18 cellular contexts compared by ENCODE assay signal in the genomic region with DNA sequence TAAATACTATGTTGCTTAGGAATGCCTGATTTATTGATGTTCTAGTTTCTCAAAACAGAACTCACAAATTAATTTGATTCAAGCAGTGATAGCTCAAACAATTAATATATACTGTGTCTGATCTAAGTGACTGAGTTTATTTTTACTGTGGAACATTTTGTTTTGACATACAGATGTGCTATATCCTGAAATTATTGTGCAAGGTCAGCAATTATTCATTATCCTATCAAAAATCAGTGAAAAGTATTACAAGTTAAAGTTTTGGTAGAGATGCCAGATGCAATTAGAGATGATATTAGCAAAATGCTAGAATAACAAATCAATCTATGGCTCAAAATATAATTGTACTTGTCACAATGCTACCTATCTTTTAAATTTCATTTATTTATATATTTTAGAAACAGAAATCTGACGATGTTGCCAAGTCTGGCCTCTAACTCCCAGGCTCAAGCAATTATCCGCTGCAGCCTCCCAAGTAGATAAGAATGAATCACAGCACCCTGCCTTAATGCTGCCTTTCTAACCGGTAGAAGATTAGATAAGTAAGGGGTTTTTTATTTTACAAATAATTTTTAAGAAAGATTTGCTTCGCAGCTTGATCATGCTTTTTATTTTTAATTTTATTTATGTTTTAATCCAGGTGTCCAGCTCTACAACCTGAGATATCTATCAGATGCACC.
DNase-seq lines count a peak whose midpoint lies in the region; ATAC-seq and TF ChIP-seq lines count a peak whose summit lies in the region.
"Had no signal": no experiment of that assay in that cellular context is flagged by ENCODE, and none has a peak within 500 bp of the region (broad histone marks: within the 10 kb centered on the region; RNA-seq: fewer than 3 reads in every experiment).

No MANE protein-coding gene starts in this region.

- no TSS peak for BruUV-seq in HCT116 (replicated peaks; lab: Mats Ljungman, UMichigan)

- H4K20me1 ChIP-seq in SK-N-SH (ENCODE audit: insufficient read depth) (no peaks in the 10 kb centered on the region), HCT116 (ENCODE audit: insufficient read depth) (no peaks in the 10 kb centered on the region), OCI-LY3 (ENCODE audit: insufficient read depth, low read length) (no peaks in the 10 kb centered on the region)
- H4K20me1 ChIP-seq: BLaER1 had no signal

- TF ChIP-seq CTCF in SK-N-SH (IDR thresholded peaks at IDR 0.05) (no peak), HCT116 (IDR thresholded peaks at IDR 0.05 in 2 of 3, conservative IDR thresholded peaks at IDR 0.05 in 1 of 3; ENCODE audit: borderline replicate concordance in 1 of 3, insufficient read depth in 1 of 3, low read depth in 2 of 3, low read length in 2 of 3) (no peak), OCI-LY3 (IDR thresholded peaks at IDR 0.05; ENCODE audit: low read depth, low read length) (no peak)

- no peak overlapping the region for H3K9ac ChIP-seq in SK-N-SH
- no peak overlapping the region for H3K9ac ChIP-seq in HCT116 (ENCODE audit: low read length)
- no peak overlapping the region for H3K9ac ChIP-seq in OCI-LY3 (ENCODE audit: low read length)
- H3K9ac ChIP-seq in mesendoderm (ENCODE audit: low read length) = no peak overlapping the region
- H3K9ac ChIP-seq: BLaER1 had no signal

- TF ChIP-seq EP300 in SK-N-SH (IDR thresholded peaks at IDR 0.05; ENCODE audit: borderline replicate concordance in 1 of 2, low read depth in 1 of 2, low read length in 1 of 2) = no peak

- no peak overlapping the region for H3K4me2 ChIP-seq in SK-N-SH
- H3K4me2 ChIP-seq in HCT116 (ENCODE audit: low read length) = no peak overlapping the region
- no peak overlapping the region for H3K4me2 ChIP-seq in OCI-LY3 (ENCODE audit: low read length)
- no peak overlapping the region for H3K4me2 ChIP-seq in mesendoderm (ENCODE audit: low read length)
- H3K4me2 ChIP-seq: BLaER1, GM23338 had no signal

- no peak for TF ChIP-seq POLR2A in HCT116 (IDR thresholded peaks at IDR 0.05; ENCODE audit: borderline replicate concordance, extremely low read depth, insufficient read depth, insufficient read length)

- peaks cover 9% of the 10 kb centered on the region for H3K9me3 Mint-ChIP-seq in activated T-cell treated with anti-CD3 and anti-CD28 coated beads, Interleukin-2, amount 50 U/mL, for 4 hours

- no peaks in the 10 kb centered on the region for H3K36me3 Mint-ChIP-seq in activated T-cell treated with anti-CD3 and anti-CD28 coated beads, Interleukin-2, amount 50 U/mL, for 4 hours (ENCODE audit: insufficient read depth)
- H3K36me3 Mint-ChIP-seq: CD4-positive, CD25-positive, alpha-beta regulatory T cell; CD8-positive, alpha-beta T cell had no signal

- H3K18ac ChIP-seq in mesendoderm (ENCODE audit: low read length) = no peak overlapping the region

- no peak overlapping the region for H3K4ac ChIP-seq in mesendoderm (ENCODE audit: low read depth, low read length)

- H3K23ac ChIP-seq in mesendoderm (ENCODE audit: low read length) = no peak overlapping the region

- no peaks in the 10 kb centered on the region; the same call in 1 of the 2 replicates for H3K9me3 ChIP-seq in SK-N-SH
- no peaks in the 10 kb centered on the region for H3K9me3 ChIP-seq in HCT116 (ENCODE audit: control insufficient read depth in 1 of 2, insufficient read depth in 1 of 2, low read depth in 1 of 2, low read length in 2 of 2)
- no peaks in the 10 kb centered on the region for H3K9me3 ChIP-seq in OCI-LY3 (ENCODE audit: insufficient read depth, low read length)
- H3K9me3 ChIP-seq: BLaER1, Caco-2, HAP-1 had no signal

- ATAC-seq in SK-N-SH treated with all-trans-retinoic acid at 6 μM for 48 hours = no peak
- ATAC-seq in HCT116 = no peak
- no peak for ATAC-seq in GM21515 (IDR thresholded peaks at IDR 0.05; ENCODE audit: unreplicated experiment)
- no peak for ATAC-seq in activated T-cell treated with anti-CD3 and anti-CD28 coated beads, Interleukin-2, amount 50 U/mL, for 4 hours
- ATAC-seq in HG03432 (IDR thresholded peaks at IDR 0.05; ENCODE audit: unreplicated experiment) = no peak
- ATAC-seq: CD8-positive, alpha-beta T cell; GM23338 had no signal

- H2AFZ ChIP-seq in SK-N-SH (ENCODE audit: low read depth) (no peak overlapping the region), HCT116 (ENCODE audit: low read depth, low read length, poor library complexity, severe bottlenecking) (peak overlapping the region; percentile 24), OCI-LY3 (ENCODE audit: low read depth, low read length) (0 out of 2 replicates have a peak overlapping the region, but pooled peaks have one; percentile 16)
- H2AFZ ChIP-seq: GM23338 had no signal

- WGBS in SK-N-SH (ENCODE audit: low lambda C conversion rate) = 10% methylated on average over 4 of the region's 4 CpGs
- WGBS in mesendoderm (ENCODE audit: extremely low coverage, insufficient coverage, low lambda C conversion rate) = no CpG with 5 or more reads among the region's 4 CpGs

- H3K4me3 ChIP-seq in SK-N-SH (ENCODE audit: low read depth in 2 of 2, low read length in 1 of 2) = no peak overlapping the region
- no peak overlapping the region for H3K4me3 ChIP-seq in HCT116 (replicated peaks in 1 of 2; ENCODE audit: low read depth in 1 of 2, low read length in 2 of 2)
- H3K4me3 ChIP-seq in OCI-LY3 (ENCODE audit: low read length) = no peak overlapping the region
- H3K4me3 ChIP-seq in mesendoderm (ENCODE audit: low read length) = no peak overlapping the region
- H3K4me3 ChIP-seq: BLaER1, GM23338, HAP-1 had no signal

- H3F3A ChIP-seq in SK-N-SH (replicated peaks; ENCODE audit: insufficient read depth) = no peaks in the 10 kb centered on the region

- H3K36me3 ChIP-seq in SK-N-SH (replicated peaks in 1 of 2; ENCODE audit: control insufficient read depth in 1 of 2, insufficient read depth in 2 of 2, low read length in 1 of 2) (no peaks in the 10 kb centered on the region), HCT116 (ENCODE audit: control insufficient read depth in 1 of 2, insufficient read depth in 2 of 2, low read length in 2 of 2) (no peaks in the 10 kb centered on the region), OCI-LY3 (replicated peaks; ENCODE audit: low read depth, low read length) (no peaks in the 10 kb centered on the region), mesendoderm (ENCODE audit: control insufficient read depth, insufficient read depth, low read length) (no peaks in the 10 kb centered on the region)
- H3K36me3 ChIP-seq: BLaER1, HAP-1 had no signal

- H3K27me3 ChIP-seq in SK-N-SH (ENCODE audit: insufficient read depth) (no peaks in the 10 kb centered on the region), HCT116 (ENCODE audit: insufficient read depth, low read length) (no peaks in the 10 kb centered on the region), OCI-LY3 (ENCODE audit: low read depth, low read length) (no peaks in the 10 kb centered on the region), mesendoderm (ENCODE audit: insufficient read depth, low read length, poor library complexity) (no peaks in the 10 kb centered on the region)
- H3K27me3 ChIP-seq: BLaER1 had no signal

- H4K8ac ChIP-seq in mesendoderm (ENCODE audit: low read depth, low read length) = no peak overlapping the region

- CTCF ChIA-PET in SK-N-SH (lab: Yijun Ruan, JAX) = no interaction called here
- CTCF ChIA-PET in HCT116 (lab: Charles Lee) = no interaction called here

- H3K4me1 ChIP-seq in SK-N-SH (ENCODE audit: control insufficient read depth in 1 of 2, insufficient read depth in 2 of 2, low read depth in 1 of 2, low read length in 1 of 2) (peaks cover 0 to 3% of the 10 kb centered on the region in 2 experiments; a peak in 1 of 4 replicates), HCT116 (ENCODE audit: control insufficient read depth in 1 of 2, insufficient read depth in 2 of 2, low read length in 2 of 2) (no peaks in the 10 kb centered on the region), OCI-LY3 (ENCODE audit: low read length) (no peaks in the 10 kb centered on the region), mesendoderm (ENCODE audit: control insufficient read depth, low read depth, low read length) (no peaks in the 10 kb centered on the region)
- H3K4me1 ChIP-seq: BLaER1, Caco-2, HAP-1 had no signal

- H3K4me3 Mint-ChIP-seq in activated T-cell treated with anti-CD3 and anti-CD28 coated beads, Interleukin-2, amount 50 U/mL, for 4 hours = no peak overlapping the region
- H3K4me3 Mint-ChIP-seq: CD4-positive, CD25-positive, alpha-beta regulatory T cell; CD8-positive, alpha-beta T cell; GM23338 had no signal

- H2BK5ac ChIP-seq in mesendoderm (ENCODE audit: low read length) = no peak overlapping the region

- no peaks in the 10 kb centered on the region for H3K27me3 Mint-ChIP-seq in activated T-cell treated with anti-CD3 and anti-CD28 coated beads, Interleukin-2, amount 50 U/mL, for 4 hours (ENCODE audit: low read depth)
- H3K27me3 Mint-ChIP-seq: CD4-positive, CD25-positive, alpha-beta regulatory T cell had no signal

- H3K56ac ChIP-seq in mesendoderm (ENCODE audit: low read length) = no peak overlapping the region

- intact Hi-C loops in HCT116 (cut with micrococcal nuclease) = no loop called here

- no peaks in the 10 kb centered on the region for H3K4me1 Mint-ChIP-seq in activated T-cell treated with anti-CD3 and anti-CD28 coated beads, Interleukin-2, amount 50 U/mL, for 4 hours (ENCODE audit: low read depth)
- H3K4me1 Mint-ChIP-seq: CD4-positive, CD25-positive, alpha-beta regulatory T cell; GM23338 had no signal

- POLR2A ChIA-PET in SK-N-SH (lab: Yijun Ruan, JAX) = no interaction called here
- POLR2A ChIA-PET in HCT116 (lab: Charles Lee) = no interaction called here

- no peaks in the 10 kb centered on the region for H3K79me1 ChIP-seq in mesendoderm (ENCODE audit: low read length)

- H3K27ac ChIP-seq in SK-N-SH (ENCODE audit: low read depth in 2 of 2, low read length in 1 of 2) = no peak overlapping the region
- no peak overlapping the region for H3K27ac ChIP-seq in HCT116 (ENCODE audit: low read depth, low read length)
- no peak overlapping the region for H3K27ac ChIP-seq in OCI-LY3 (ENCODE audit: low read length)
- H3K27ac ChIP-seq in mesendoderm (ENCODE audit: low read depth, low read length) = no peak overlapping the region
- H3K27ac ChIP-seq: 22Rv1, BLaER1, C4-2B had no signal

- no peaks in the 10 kb centered on the region for H3K9me2 ChIP-seq in SK-N-SH
- no peaks in the 10 kb centered on the region for H3K9me2 ChIP-seq in HCT116 (ENCODE audit: insufficient read depth)

- H3K79me2 ChIP-seq in SK-N-SH (ENCODE audit: insufficient read depth) (no peaks in the 10 kb centered on the region), HCT116 (ENCODE audit: insufficient read depth, low read length) (no peaks in the 10 kb centered on the region), OCI-LY3 (ENCODE audit: low read length) (no peaks in the 10 kb centered on the region), mesendoderm (ENCODE audit: control insufficient read depth, insufficient read depth, low read length) (no peaks in the 10 kb centered on the region)

- H2BK120ac ChIP-seq in mesendoderm (ENCODE audit: low read depth, low read length) = no peak overlapping the region

- TF ChIP-seq RAD21 in SK-N-SH (IDR thresholded peaks at IDR 0.05; ENCODE audit: low read length) = no peak
- TF ChIP-seq RAD21 in HCT116 (IDR thresholded peaks at IDR 0.05; ENCODE audit: low read depth) = no peak

- DNase-seq in SK-N-SH (peak; percentile 4), HCT116 (ENCODE audit: low read depth, low spot score) (no peak), mesendoderm (peak; percentile 11)
- no peak for DNase-seq in activated T-cell treated with anti-CD3 and anti-CD28 coated beads, Interleukin-2, amount 50 U/mL, for 4 hours
- DNase-seq: Caco-2; CD4-positive, CD25-positive, alpha-beta regulatory T cell; CD8-positive, alpha-beta T cell; DMS153; DND-41 had no signal

- H2BK15ac ChIP-seq in mesendoderm (replicated peaks; ENCODE audit: low read depth) = no peak overlapping the region

- RAD21 ChIA-PET in HCT116 (lab: Charles Lee; ENCODE audit: low non-redundant PET in 1 of 2, low total read pairs in 2 of 2, uncharacterized antibody in 2 of 2, unreplicated experiment in 2 of 2) = no interaction called here

- H2AK5ac ChIP-seq in mesendoderm (ENCODE audit: low read length) = no peak overlapping the region

- no peak overlapping the region for H4K5ac ChIP-seq in mesendoderm (ENCODE audit: low read length)

Comparison
In these comparisons a context has a peak if more than half of its experiments do, and no peak if none do; other contexts are left out.
1. DNase-seq: peak in SK-N-SH (single experiment) and mesendoderm (single experiment); none in HCT116 (single experiment) and activated T-cell treated with anti-CD3 and anti-CD28 coated beads, Interleukin-2, amount 50 U/mL, for 4 hours (single experiment).